ENCODE assay signal across 19 cellular contexts in genomic region chr10:18528292-18528691, GRCh38.
DNase-seq lines count a peak whose midpoint lies in the region; ATAC-seq and TF ChIP-seq lines count a peak whose summit lies in the region.
"Had no signal": no experiment of that assay in that cellular context is flagged by ENCODE, and none has a peak within 500 bp of the region (broad histone marks: within the 10 kb centered on the region; RNA-seq: fewer than 3 reads in every experiment).

No MANE protein-coding gene starts in this region.

- peak; percentile 76 for ATAC-seq in IMR-90 (ENCODE audit: low read depth)
- ATAC-seq: A549, GM23338, HCT116 had no signal

- no peaks in the 10 kb centered on the region for H3K79me1 ChIP-seq in IMR-90 (ENCODE audit: low read depth in 1 of 2, low read length in 2 of 2)
- no peaks in the 10 kb centered on the region for H3K79me1 ChIP-seq in mesenchymal stem cell (replicated peaks; ENCODE audit: low read length, poor library complexity, severe bottlenecking)

- H3K18ac ChIP-seq in IMR-90 (ENCODE audit: low read depth, low read length) (no peak overlapping the region), mesenchymal stem cell (ENCODE audit: low read depth in 1 of 2, low read length in 2 of 2) (no peak overlapping the region)

- H3K27me3 ChIP-seq in IMR-90 (ENCODE audit: control insufficient read depth, insufficient read depth, low read length), result no peaks in the 10 kb centered on the region
- no peaks in the 10 kb centered on the region for H3K27me3 ChIP-seq in mesenchymal stem cell (ENCODE audit: control insufficient read depth in 1 of 2, insufficient read depth in 1 of 2, low read length in 2 of 2)

- no peak overlapping the region for H3K4me3 ChIP-seq in IMR-90 (ENCODE audit: insufficient read depth, low read depth, low read length)
- no peak overlapping the region for H3K4me3 ChIP-seq in mesenchymal stem cell (ENCODE audit: insufficient read depth in 1 of 2, low read depth in 1 of 2, low read length in 2 of 2)
- H3K4me3 ChIP-seq: A549, GM23338 had no signal

- dilution Hi-C loops in IMR-90 (cut with HindIII; ENCODE audit: low sequenced_read_pairs, unreplicated experiment), result no loop called here

- no peak overlapping the region for H2AK5ac ChIP-seq in IMR-90 (ENCODE audit: low read depth, low read length)
- no peak overlapping the region for H2AK5ac ChIP-seq in mesenchymal stem cell (ENCODE audit: low read length, severe bottlenecking)

- peaks cover 4% of the 10 kb centered on the region for H3K9me1 ChIP-seq in IMR-90 (ENCODE audit: insufficient read depth, low read length)

- H4K5ac ChIP-seq in IMR-90 (ENCODE audit: low read depth, low read length), result no peak overlapping the region

- peaks cover 10% of the 10 kb centered on the region for H3K4me1 ChIP-seq in IMR-90 (ENCODE audit: control insufficient read depth, insufficient read depth, low read length)
- H3K4me1 ChIP-seq in mesenchymal stem cell (ENCODE audit: control insufficient read depth, insufficient read depth, low read depth, low read length), result no peaks in the 10 kb centered on the region
- H3K4me1 ChIP-seq: A549 had no signal

- no peaks in the 10 kb centered on the region for H3K4me1 Mint-ChIP-seq in activated CD4-positive, alpha-beta memory T cell treated with anti-CD3 and anti-CD28 coated beads for 36 hours (ENCODE audit: low read depth)
- H3K4me1 Mint-ChIP-seq in MCF 10A (ENCODE audit: insufficient read depth, unreplicated experiment), result no peaks in the 10 kb centered on the region
- H3K4me1 Mint-ChIP-seq: CD4-positive, alpha-beta memory T cell had no signal

- H3K4ac ChIP-seq in IMR-90 (ENCODE audit: low read depth, low read length) (no peak overlapping the region), mesenchymal stem cell (ENCODE audit: low read depth in 1 of 2, low read length in 2 of 2) (no peak overlapping the region)

- peaks cover 17% of the 10 kb centered on the region for H3K36me3 Mint-ChIP-seq in activated CD4-positive, alpha-beta memory T cell treated with anti-CD3 and anti-CD28 coated beads for 36 hours
- peaks cover 33% of the 10 kb centered on the region for H3K36me3 Mint-ChIP-seq in MCF 10A (ENCODE audit: insufficient read depth, unreplicated experiment)

- H3K23ac ChIP-seq in IMR-90 (ENCODE audit: low read depth, low read length), result no peak overlapping the region
- H3K23ac ChIP-seq in mesenchymal stem cell (ENCODE audit: low read length in 2 of 2), result no peak overlapping the region

- in situ Hi-C loops in IMR-90 (cut with MboI; ENCODE audit: low sequenced_read_pairs), result no loop called here

- H4K91ac ChIP-seq in IMR-90 (ENCODE audit: insufficient read depth, low read depth, low read length) (no peak overlapping the region), mesenchymal stem cell (ENCODE audit: low read length) (no peak overlapping the region)

- no peaks in the 10 kb centered on the region for H3K36me3 ChIP-seq in IMR-90 (ENCODE audit: control insufficient read depth, insufficient read depth, low read length)
- H3K36me3 ChIP-seq in mesenchymal stem cell (ENCODE audit: control insufficient read depth in 1 of 2, insufficient read depth in 2 of 2, low read depth in 1 of 2, low read length in 2 of 2), result peaks cover 0 to 5% of the 10 kb centered on the region in 2 experiments

- H2BK120ac ChIP-seq in IMR-90 (ENCODE audit: low read depth, low read length), result no peak overlapping the region
- no peak overlapping the region for H2BK120ac ChIP-seq in mesenchymal stem cell (ENCODE audit: low read depth, low read length)

- H3K27ac Mint-ChIP-seq in activated CD4-positive, alpha-beta memory T cell treated with anti-CD3 and anti-CD28 coated beads for 36 hours, result no peak overlapping the region
- H3K27ac Mint-ChIP-seq in MCF 10A (ENCODE audit: low read depth, unreplicated experiment), result no peak overlapping the region
- H3K27ac Mint-ChIP-seq: GM23338, H9 had no signal

- no peak overlapping the region for H2BK12ac ChIP-seq in mesenchymal stem cell (ENCODE audit: low read length in 2 of 2)

- no peak overlapping the region for H3K56ac ChIP-seq in IMR-90 (ENCODE audit: extremely low read depth, insufficient read depth, low read length)

- no peaks in the 10 kb centered on the region for H3K27me3 Mint-ChIP-seq in activated CD4-positive, alpha-beta memory T cell treated with anti-CD3 and anti-CD28 coated beads for 36 hours
- no peaks in the 10 kb centered on the region for H3K27me3 Mint-ChIP-seq in MCF 10A (ENCODE audit: insufficient read depth, unreplicated experiment)
- H3K27me3 Mint-ChIP-seq: CD4-positive, alpha-beta memory T cell had no signal

- H2AFZ ChIP-seq in IMR-90 (replicated peaks; ENCODE audit: low read length, poor library complexity), result no peak overlapping the region
- no peak overlapping the region for H2AFZ ChIP-seq in mesenchymal stem cell (ENCODE audit: low read depth, low read length)
- H2AFZ ChIP-seq: GM23338 had no signal

- H3K9me3 Mint-ChIP-seq in activated CD4-positive, alpha-beta memory T cell treated with anti-CD3 and anti-CD28 coated beads for 36 hours, result peaks cover 6% of the 10 kb centered on the region
- H3K9me3 Mint-ChIP-seq in MCF 10A (ENCODE audit: unreplicated experiment), result peaks cover 8% of the 10 kb centered on the region

- BruUV-seq in IMR-90 (replicated peaks; lab: Mats Ljungman, UMichigan) (no TSS peak), MCF 10A (replicated peaks; lab: Mats Ljungman, UMichigan) (no TSS peak)

- H3K4me2 ChIP-seq in IMR-90 (ENCODE audit: low read depth, low read length) (no peak overlapping the region), mesenchymal stem cell (ENCODE audit: low read length, poor library complexity, severe bottlenecking) (no peak overlapping the region)
- H3K4me2 ChIP-seq: A549, GM23338 had no signal

- CTCF ChIA-PET in IMR-90 (lab: Yijun Ruan, JAX) (no interaction called here), MCF 10A (lab: Yijun Ruan, JAX) (no interaction called here)
- CTCF ChIA-PET in activated CD4-positive, alpha-beta memory T cell treated with anti-CD3 and anti-CD28 coated beads for 36 hours (lab: Charles Lee), result no interaction called here

- H4K20me1 ChIP-seq in IMR-90 (ENCODE audit: insufficient read depth, low read length), result no peaks in the 10 kb centered on the region

- H2BK5ac ChIP-seq in IMR-90 (ENCODE audit: low read depth, low read length, poor library complexity, severe bottlenecking) (peak overlapping the region; percentile 73), mesenchymal stem cell (ENCODE audit: low read depth, low read length, poor library complexity, severe bottlenecking) (no peak overlapping the region)

- WGBS in IMR-90 (ENCODE audit: extremely low coverage in 2 of 2, insufficient read length in 1 of 2), 2 experiments, result 40% methylated on average over 1 of the region's 3 CpGs; no CpG with 5 or more reads in 1 of the 2 experiments
- WGBS in mesenchymal stem cell, result 93% methylated on average over 1 of the region's 3 CpGs

- TF ChIP-seq CTCF in IMR-90 (conservative IDR thresholded peaks at IDR 0.05; ENCODE audit: low read depth, low read length), result no peak
- no peak for TF ChIP-seq CTCF in MCF 10A (IDR thresholded peaks at IDR 0.05; ENCODE audit: unreplicated experiment)

- no peak overlapping the region for H3K14ac ChIP-seq in IMR-90 (replicated peaks; ENCODE audit: low read depth, low read length)
- H3K14ac ChIP-seq in mesenchymal stem cell (ENCODE audit: low read length in 2 of 2), result no peak overlapping the region

- no peak overlapping the region for H2BK20ac ChIP-seq in IMR-90 (ENCODE audit: low read depth, low read length)

- H3K9me3 ChIP-seq in IMR-90 (ENCODE audit: control insufficient read depth, insufficient read depth, low read length) (peaks cover 4% of the 10 kb centered on the region; the same call in 1 of the 2 replicates), mesenchymal stem cell (ENCODE audit: control insufficient read depth, low read length) (no peaks in the 10 kb centered on the region)
- H3K9me3 ChIP-seq: A549 had no signal

- TF ChIP-seq RAD21 in IMR-90 (IDR thresholded peaks at IDR 0.05; ENCODE audit: low read length), result no peak

- H4K8ac ChIP-seq in IMR-90 (ENCODE audit: low read depth in 2 of 2, low read length in 2 of 2) (no peak overlapping the region), mesenchymal stem cell (ENCODE audit: low read length) (no peak overlapping the region)

- POLR2A ChIA-PET in IMR-90 (lab: Charles Lee; ENCODE audit: unreplicated experiment) (no interaction called here), MCF 10A (lab: Yijun Ruan, JAX) (interaction anchor here (1.0 kb wide), 1 partner anchor 80 kb away, joined by 3 read pairs; no protein-coding TSS in a partner anchor)
- POLR2A ChIA-PET in activated CD4-positive, alpha-beta memory T cell treated with anti-CD3 and anti-CD28 coated beads for 36 hours (lab: Charles Lee), result no interaction called here

- H3K9ac ChIP-seq in IMR-90 (ENCODE audit: low read depth, low read length) (no peak overlapping the region), mesenchymal stem cell (ENCODE audit: low read length) (no peak overlapping the region)

- intact Hi-C loops in IMR-90 (cut with micrococcal nuclease) (loop anchor here (10.0 kb wide), 1 partner anchor 183 kb away; no protein-coding TSS in a partner anchor), MCF 10A (cut with micrococcal nuclease) (no loop called here)
- intact Hi-C loops in activated CD4-positive, alpha-beta memory T cell treated with anti-CD3 and anti-CD28 coated beads for 36 hours (cut with micrococcal nuclease), result no loop called here

- no peak overlapping the region for H3K4me3 Mint-ChIP-seq in activated CD4-positive, alpha-beta memory T cell treated with anti-CD3 and anti-CD28 coated beads for 36 hours
- no peak overlapping the region for H3K4me3 Mint-ChIP-seq in MCF 10A (ENCODE audit: unreplicated experiment)
- H3K4me3 Mint-ChIP-seq: CD4-positive, alpha-beta memory T cell; GM23338; H9 had no signal

- no peak overlapping the region for H2AK9ac ChIP-seq in IMR-90 (replicated peaks; ENCODE audit: low read depth, low read length, poor library complexity)

- H3K27ac ChIP-seq in IMR-90 (ENCODE audit: insufficient read depth, low read length) (peak overlapping the region; percentile 84; the same call in 1 of the 2 replicates), mesenchymal stem cell (ENCODE audit: low read length, poor library complexity, severe bottlenecking) (no peak overlapping the region)
- H3K27ac ChIP-seq: A549 had no signal

- no peak for TF ChIP-seq POLR2A in IMR-90 (IDR thresholded peaks at IDR 0.05; ENCODE audit: low read depth, low read length)

- H2BK15ac ChIP-seq in IMR-90 (ENCODE audit: low read depth, low read length) (no peak overlapping the region), mesenchymal stem cell (ENCODE audit: low read depth, poor library complexity, severe bottlenecking) (no peak overlapping the region)

- DNase-seq in IMR-90, result peak; percentile 54
- peak; percentile 12 for DNase-seq in fibroblast of peridontal ligament (ENCODE audit: extremely low read depth)
- peak; percentile 5 for DNase-seq in mesenchymal stem cell
- DNase-seq in hypothalamus (lab: John Stamatoyannopoulos, UW), result no peak
- no peak for DNase-seq in activated CD4-positive, alpha-beta memory T cell treated with anti-CD3 and anti-CD28 coated beads for 36 hours
- no peak for DNase-seq in MCF 10A (ENCODE audit: unreplicated experiment)
- DNase-seq: 8988T; ACHN; C1 segment of cervical spinal cord; Calu3; CD4-positive, alpha-beta memory T cell; COR-L47; DMS53; DMS79 treated with DMSO at 0.1 percent for 48 hours; GF-D8; H9 had no signal

TF ChIP-seq in IMR-90, 13 proteins besides CTCF, POLR2A, EP300 and RAD21 (continues in another document):
- TF ChIP-seq SMC3 (IDR thresholded peaks at IDR 0.05; ENCODE audit: low read depth, low read length) (no peak), RCOR1 (IDR thresholded peaks at IDR 0.05; ENCODE audit: insufficient replicate concordance, low read length) (no peak)

Comparison
In these comparisons a context has a peak if more than half of its experiments do, and no peak if none do; other contexts are left out.
1. DNase-seq: peak in IMR-90 (single experiment), fibroblast of peridontal ligament (single experiment) and mesenchymal stem cell (single experiment); none in hypothalamus (0 of 51), activated CD4-positive, alpha-beta memory T cell treated with anti-CD3 and anti-CD28 coated beads for 36 hours (single experiment) and MCF 10A (single experiment).